ENCODE assay signal across 27 cellular contexts in the genomic region with DNA sequence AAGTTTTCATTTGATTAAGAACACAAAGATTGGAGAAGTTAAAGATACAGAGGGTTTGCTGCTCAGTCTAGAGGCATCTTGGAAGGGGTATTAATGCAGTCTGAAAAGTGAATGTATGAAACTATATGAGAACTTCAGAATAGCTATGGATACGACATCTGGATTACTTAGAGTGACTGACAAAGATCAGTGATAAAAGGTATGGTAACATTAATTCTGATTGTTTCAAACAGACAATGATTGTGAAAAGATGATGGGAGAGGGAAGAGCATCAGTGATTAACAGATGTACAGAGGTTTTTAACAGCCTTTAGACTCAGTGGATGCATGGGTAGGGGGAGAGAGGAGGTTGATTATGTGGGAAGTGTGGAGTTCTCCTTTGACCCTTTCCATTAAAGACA.
"Had no signal": no experiment of that assay in that cellular context is flagged by ENCODE, and none has a peak within 500 bp of the region (broad histone marks: within the 10 kb centered on the region; RNA-seq: fewer than 3 reads in every experiment).

No MANE protein-coding gene starts in this region.

- H3K4me3 ChIP-seq: stomach, suprapubic skin, testis, thoracic aorta, thyroid gland, tibial artery, tibial nerve, transverse colon, upper lobe of left lung, upper lobe of right lung, uterus, vagina had no signal

- DNase-seq: stimulated activated CD4-positive, alpha-beta T cell treated with anti-CD3 and anti-CD28 coated beads, Interleukin-2, amount 100 ng/mL, for 48 hours; stimulated activated CD4-positive, alpha-beta T cell treated with anti-CD3 and anti-CD28 coated beads, Interleukin-4, amount 100 ng/mL, for 1 hour; stimulated activated CD4-positive, alpha-beta T cell treated with anti-CD3 and anti-CD28 coated beads, Interleukin-4, amount 100 ng/mL, for 24 hours; stimulated activated CD4-positive, alpha-beta T cell treated with anti-CD3 and anti-CD28 coated beads, Interleukin-4, amount 100 ng/mL, for 4 hours; stimulated activated CD8-positive, alpha-beta memory T cell treated with anti-CD3 and anti-CD28 coated beads, Interleukin-4, amount 100 ng/mL, for 48 hours; stimulated activated naive B cell treated with anti-CD40 and anti-IgM and Interleukin-4, amounts not matched to agents 10 μg/mL and 1 μg/mL and 100 μg/mL, for 72 hours; stimulated activated naive CD4-positive, alpha-beta T cell; stimulated activated naive CD4-positive, alpha-beta T cell treated with Interleukin-2 at 50 U/mL for 16 hours; stimulated activated naive CD8-positive, alpha-beta T cell treated with anti-CD3 and anti-CD28 coated beads, Interleukin-15, amount 100 ng/mL, for 72 hours; stimulated activated naive CD8-positive, alpha-beta T cell treated with anti-CD3 and anti-CD28 coated beads, Interleukin-15, Interleukin-2, amounts not matched to agents 100 U/mL and 50 U/mL, for 24 hours; stomach; substantia nigra; testis; thyroid gland; tibial artery; transverse colon; trophoblast cell; upper lobe of left lung; upper lobe of right lung; uterus had no signal

- H3K9me3 ChIP-seq: stomach, suprapubic skin, testis, thoracic aorta, thyroid gland, tibial artery, tibial nerve, transverse colon, upper lobe of left lung, upper lobe of right lung, uterus, vagina had no signal

- FAIRE-seq: urothelium cell line had no signal

- H3K36me3 ChIP-seq: stomach, suprapubic skin, thoracic aorta, thyroid gland, tibial artery, tibial nerve, transverse colon, upper lobe of left lung, upper lobe of right lung, uterus, vagina had no signal

- H3K27me3 ChIP-seq: stomach, suprapubic skin, testis, thyroid gland, tibial artery, tibial nerve, transverse colon, upper lobe of left lung, upper lobe of right lung, uterus, vagina had no signal

- ATAC-seq: stimulated activated effector memory CD8-positive, alpha-beta T cell treated with anti-CD3 and anti-CD28 coated beads, Interleukin-12 subunit alpha, Interleukin-12 subunit beta, amount 100 ng/mL, for 72 hours; stimulated activated memory B cell treated with anti-CD40 and anti-IgM and Interleukin-4, amounts not matched to agents 10 μg/mL and 1 μg/mL and 100 μg/mL, for 72 hours; stimulated activated naive B cell treated with anti-CD40 and anti-IgM and Interleukin-4, amounts not matched to agents 10 μg/mL and 1 μg/mL and 100 μg/mL, for 72 hours; stimulated activated naive CD8-positive, alpha-beta T cell treated with anti-CD3 and anti-CD28 coated beads, Interleukin-15, amount 100 ng/mL, for 72 hours; stimulated activated naive CD8-positive, alpha-beta T cell treated with anti-CD3 and anti-CD28 coated beads, Interleukin-15, Interleukin-2, amounts not matched to agents 100 U/mL and 50 U/mL, for 24 hours; upper lobe of right lung had no signal

- H3K4me1 ChIP-seq: stomach, suprapubic skin, testis, thyroid gland, tibial artery, tibial nerve, transverse colon, upper lobe of left lung, upper lobe of right lung, uterus, vagina had no signal

- H3K27ac ChIP-seq: stomach, suprapubic skin, testis, thoracic aorta, thyroid gland, tibial artery, tibial nerve, transverse colon, upper lobe of left lung, upper lobe of right lung, uterus, vagina had no signal
